9 cellular contexts compared by ENCODE assay signal in the genomic region with DNA sequence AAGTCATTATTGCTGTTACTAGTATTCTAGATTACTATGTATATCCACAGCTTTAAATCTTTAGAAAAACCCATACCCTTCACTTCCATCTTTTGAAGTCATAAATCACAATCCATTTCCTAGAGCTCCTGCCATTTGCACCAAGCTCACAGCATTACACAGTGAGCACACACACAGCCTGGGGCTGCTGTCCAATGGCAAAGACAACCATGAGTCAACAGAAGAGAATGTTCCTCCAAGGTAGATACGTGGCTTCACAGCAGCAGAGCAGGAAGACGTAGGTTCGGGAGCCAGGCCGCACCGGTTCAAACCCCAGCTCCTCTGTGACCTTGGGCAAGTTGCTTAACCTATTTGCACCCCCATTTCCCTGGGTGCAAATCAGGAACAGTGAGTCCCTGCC.
A peak's percentile ranks its signal among the peaks of the same experiment; 100 is the strongest.
DNase-seq lines count a peak whose midpoint lies in the region; ATAC-seq and TF ChIP-seq lines count a peak whose summit lies in the region.
"Had no signal": no experiment of that assay in that cellular context is flagged by ENCODE, and none has a peak within 500 bp of the region (broad histone marks: within the 10 kb centered on the region; RNA-seq: fewer than 3 reads in every experiment).

No MANE protein-coding gene starts in this region.

- H3K36me3 ChIP-seq in Peyer's patch: no peaks in the 10 kb centered on the region

- no peak for ATAC-seq in HG03439 (IDR thresholded peaks at IDR 0.05; ENCODE audit: unreplicated experiment)

- H3K27me3 ChIP-seq in Peyer's patch: no peaks in the 10 kb centered on the region

- in situ Hi-C loops in GM13976 (cut with MboI; ENCODE audit: low sequenced_read_pairs, unreplicated experiment): no loop called here

- no peak for TF ChIP-seq POLR2A in Peyer's patch (IDR thresholded peaks at IDR 0.05)

- H3K9me3 ChIP-seq in Peyer's patch: no peaks in the 10 kb centered on the region

- DNase-seq in ELF-1 (ENCODE audit: low read depth, low spot score): peak; percentile 46
- DNase-seq in RKO (ENCODE audit: low spot score): peak; percentile 58
- peak; percentile 93 for DNase-seq in fibroblast of mammary gland (ENCODE audit: low read depth)
- peak; percentile 11 for DNase-seq in pulmonary artery endothelial cell (ENCODE audit: low read depth, low spot score)
- no peak for DNase-seq in GM13976 (ENCODE audit: low spot score)
- DNase-seq in globus pallidus (ENCODE audit: low spot score): no peak
- no peak for DNase-seq in Peyer's patch
- DNase-seq: NCI-H1436 treated with DMSO at 0.1 percent for 48 hours had no signal

- H3K4me1 ChIP-seq in Peyer's patch: peaks cover 0 to 11% (median 0%) of the 10 kb centered on the region in 4 donors

- TF ChIP-seq CTCF in fibroblast of mammary gland (conservative IDR thresholded peaks at IDR 0.05; ENCODE audit: control insufficient read depth, insufficient read depth, low read depth, low read length) (no peak), GM13976 (IDR thresholded peaks at IDR 0.05; ENCODE audit: borderline replicate concordance, control extremely low read depth, extremely low read depth, insufficient read depth, missing control alignments) (no peak), Peyer's patch (IDR thresholded peaks at IDR 0.05) (no peak)

- peak overlapping the region in 1 of 4 donors; percentile 8 for H3K27ac ChIP-seq in Peyer's patch

- H3K4me3 ChIP-seq in fibroblast of mammary gland (ENCODE audit: control insufficient read depth, low read depth, low read length) (no peak overlapping the region), Peyer's patch (no peak overlapping the region)

Comparison
In these comparisons a context has a peak if more than half of its experiments do, and no peak if none do; other contexts are left out.
1. DNase-seq: peak in ELF-1 (single experiment), RKO (single experiment), fibroblast of mammary gland (single experiment) and pulmonary artery endothelial cell (single experiment); none in GM13976 (single experiment), globus pallidus (single experiment) and Peyer's patch (0 of 3).